Comparison of ENCODE assay signal across 29 cellular contexts in the genomic region with DNA sequence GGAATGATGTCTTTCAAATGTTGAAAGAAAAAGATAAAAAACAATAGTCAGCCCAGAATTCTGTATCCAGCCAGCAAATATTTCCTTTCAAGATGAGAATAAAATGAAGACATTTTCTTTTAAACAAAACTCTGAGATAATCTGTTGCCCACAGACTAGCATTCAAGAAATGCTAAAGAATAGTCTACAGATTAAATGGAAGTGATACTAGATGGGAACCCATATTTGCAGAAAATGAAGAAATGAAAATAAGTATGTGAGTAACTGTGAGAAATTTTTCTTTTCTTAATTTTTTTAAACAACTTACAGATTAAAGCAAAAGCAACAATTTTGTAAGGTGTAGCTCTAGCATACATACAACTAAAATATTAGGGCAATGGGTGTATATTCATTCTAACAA.
"Had no signal": no experiment of that assay in that cellular context is flagged by ENCODE, and none has a peak within 500 bp of the region (broad histone marks: within the 10 kb centered on the region; RNA-seq: fewer than 3 reads in every experiment).

No MANE protein-coding gene starts in this region.

- H3K4me1 ChIP-seq: stomach, suprapubic skin, testis, thyroid gland, tibial artery, tibial nerve, transverse colon, upper lobe of left lung, upper lobe of right lung, uterus, vagina had no signal

- H3K36me3 ChIP-seq: stomach, suprapubic skin, thoracic aorta, thyroid gland, tibial artery, tibial nerve, transverse colon, upper lobe of left lung, upper lobe of right lung, uterus, vagina had no signal

- H3K9me3 ChIP-seq: stomach, suprapubic skin, testis, thoracic aorta, thyroid gland, tibial artery, tibial nerve, transverse colon, upper lobe of left lung, upper lobe of right lung, uterus, vagina had no signal

- FAIRE-seq: urothelium cell line had no signal

- H3K4me3 Mint-ChIP-seq: stimulated activated effector memory CD8-positive, alpha-beta T cell treated with anti-CD3 and anti-CD28 coated beads, Interleukin-12 subunit alpha, Interleukin-12 subunit beta, amount 100 ng/mL, for 72 hours; stimulated activated memory B cell treated with anti-CD40 and anti-IgM and Interleukin-4, amounts not matched to agents 10 μg/mL and 1 μg/mL and 100 μg/mL, for 72 hours; stimulated activated naive B cell treated with anti-CD40 and anti-IgM and Interleukin-4, amounts not matched to agents 10 μg/mL and 1 μg/mL and 100 μg/mL, for 72 hours; stimulated activated naive CD8-positive, alpha-beta T cell treated with anti-CD3 and anti-CD28 coated beads, Interleukin-15, amount 100 ng/mL, for 72 hours; stimulated activated naive CD8-positive, alpha-beta T cell treated with anti-CD3 and anti-CD28 coated beads, Interleukin-15, Interleukin-2, amounts not matched to agents 100 ng/mL and 50 ng/mL, for 24 hours; type B pancreatic cell had no signal

- H3K4me3 ChIP-seq: stomach, suprapubic skin, testis, thoracic aorta, thyroid gland, tibial artery, tibial nerve, transverse colon, upper lobe of left lung, upper lobe of right lung, uterus, vagina had no signal

- H3K27ac ChIP-seq: stomach, suprapubic skin, testis, thoracic aorta, thyroid gland, tibial artery, tibial nerve, transverse colon, upper lobe of left lung, upper lobe of right lung, uterus, vagina had no signal

- DNase-seq: stimulated activated CD4-positive, alpha-beta T cell treated with anti-CD3 and anti-CD28 coated beads, Interleukin-2, amount 100 ng/mL, for 48 hours; stimulated activated CD4-positive, alpha-beta T cell treated with anti-CD3 and anti-CD28 coated beads, Interleukin-4, amount 100 ng/mL, for 1 hour; stimulated activated CD4-positive, alpha-beta T cell treated with anti-CD3 and anti-CD28 coated beads, Interleukin-4, amount 100 ng/mL, for 24 hours; stimulated activated CD4-positive, alpha-beta T cell treated with anti-CD3 and anti-CD28 coated beads, Interleukin-4, amount 100 ng/mL, for 4 hours; stimulated activated CD8-positive, alpha-beta memory T cell treated with anti-CD3 and anti-CD28 coated beads, Interleukin-4, amount 100 ng/mL, for 48 hours; stimulated activated naive B cell treated with anti-CD40 and anti-IgM and Interleukin-4, amounts not matched to agents 10 μg/mL and 1 μg/mL and 100 μg/mL, for 72 hours; stimulated activated naive CD4-positive, alpha-beta T cell; stimulated activated naive CD4-positive, alpha-beta T cell treated with Interleukin-2 at 50 U/mL for 16 hours; stimulated activated naive CD8-positive, alpha-beta T cell treated with anti-CD3 and anti-CD28 coated beads, Interleukin-15, amount 100 ng/mL, for 72 hours; stimulated activated naive CD8-positive, alpha-beta T cell treated with anti-CD3 and anti-CD28 coated beads, Interleukin-15, Interleukin-2, amounts not matched to agents 100 U/mL and 50 U/mL, for 24 hours; stomach; substantia nigra; testis; thyroid gland; tibial artery; transverse colon; trophoblast cell; upper lobe of left lung; upper lobe of right lung; uterus had no signal

- ATAC-seq: stimulated activated effector memory CD8-positive, alpha-beta T cell treated with anti-CD3 and anti-CD28 coated beads, Interleukin-12 subunit alpha, Interleukin-12 subunit beta, amount 100 ng/mL, for 72 hours; stimulated activated naive B cell treated with anti-CD40 and anti-IgM and Interleukin-4, amounts not matched to agents 10 μg/mL and 1 μg/mL and 100 μg/mL, for 72 hours; stimulated activated naive CD8-positive, alpha-beta T cell treated with anti-CD3 and anti-CD28 coated beads, Interleukin-15, amount 100 ng/mL, for 72 hours; stimulated activated naive CD8-positive, alpha-beta T cell treated with anti-CD3 and anti-CD28 coated beads, Interleukin-15, Interleukin-2, amounts not matched to agents 100 U/mL and 50 U/mL, for 24 hours; upper lobe of right lung had no signal

- H3K4me1 Mint-ChIP-seq: stimulated activated effector memory CD8-positive, alpha-beta T cell treated with anti-CD3 and anti-CD28 coated beads, Interleukin-12 subunit alpha, Interleukin-12 subunit beta, amount 100 ng/mL, for 72 hours; stimulated activated memory B cell treated with anti-CD40 and anti-IgM and Interleukin-4, amounts not matched to agents 10 μg/mL and 1 μg/mL and 100 μg/mL, for 72 hours; stimulated activated naive B cell treated with anti-CD40 and anti-IgM and Interleukin-4, amounts not matched to agents 10 μg/mL and 1 μg/mL and 100 μg/mL, for 72 hours; stimulated activated naive CD8-positive, alpha-beta T cell treated with anti-CD3 and anti-CD28 coated beads, Interleukin-15, amount 100 ng/mL, for 72 hours had no signal

- H3K36me3 Mint-ChIP-seq: stimulated activated effector memory CD8-positive, alpha-beta T cell treated with anti-CD3 and anti-CD28 coated beads, Interleukin-12 subunit alpha, Interleukin-12 subunit beta, amount 100 ng/mL, for 72 hours; stimulated activated memory B cell treated with anti-CD40 and anti-IgM and Interleukin-4, amounts not matched to agents 10 μg/mL and 1 μg/mL and 100 μg/mL, for 72 hours; stimulated activated naive B cell treated with anti-CD40 and anti-IgM and Interleukin-4, amounts not matched to agents 10 μg/mL and 1 μg/mL and 100 μg/mL, for 72 hours; type B pancreatic cell had no signal

- H3K27ac Mint-ChIP-seq: stimulated activated effector memory CD8-positive, alpha-beta T cell treated with anti-CD3 and anti-CD28 coated beads, Interleukin-12 subunit alpha, Interleukin-12 subunit beta, amount 100 ng/mL, for 72 hours; stimulated activated memory B cell treated with anti-CD40 and anti-IgM and Interleukin-4, amounts not matched to agents 10 μg/mL and 1 μg/mL and 100 μg/mL, for 72 hours; stimulated activated naive B cell treated with anti-CD40 and anti-IgM and Interleukin-4, amounts not matched to agents 10 μg/mL and 1 μg/mL and 100 μg/mL, for 72 hours; stimulated activated naive CD8-positive, alpha-beta T cell treated with anti-CD3 and anti-CD28 coated beads, Interleukin-15, amount 100 ng/mL, for 72 hours; stimulated activated naive CD8-positive, alpha-beta T cell treated with anti-CD3 and anti-CD28 coated beads, Interleukin-15, Interleukin-2, amounts not matched to agents 100 ng/mL and 50 ng/mL, for 24 hours; type B pancreatic cell had no signal

- H3K27me3 Mint-ChIP-seq: stimulated activated memory B cell treated with anti-CD40 and anti-IgM and Interleukin-4, amounts not matched to agents 10 μg/mL and 1 μg/mL and 100 μg/mL, for 72 hours; stimulated activated naive B cell treated with anti-CD40 and anti-IgM and Interleukin-4, amounts not matched to agents 10 μg/mL and 1 μg/mL and 100 μg/mL, for 72 hours; stimulated activated naive CD8-positive, alpha-beta T cell treated with anti-CD3 and anti-CD28 coated beads, Interleukin-15, amount 100 ng/mL, for 72 hours; stimulated activated naive CD8-positive, alpha-beta T cell treated with anti-CD3 and anti-CD28 coated beads, Interleukin-15, Interleukin-2, amounts not matched to agents 100 ng/mL and 50 ng/mL, for 24 hours had no signal

- H3K27me3 ChIP-seq: stomach, suprapubic skin, testis, thyroid gland, tibial artery, tibial nerve, transverse colon, upper lobe of left lung, uterus, vagina had no signal
